In the genomic region with DNA sequence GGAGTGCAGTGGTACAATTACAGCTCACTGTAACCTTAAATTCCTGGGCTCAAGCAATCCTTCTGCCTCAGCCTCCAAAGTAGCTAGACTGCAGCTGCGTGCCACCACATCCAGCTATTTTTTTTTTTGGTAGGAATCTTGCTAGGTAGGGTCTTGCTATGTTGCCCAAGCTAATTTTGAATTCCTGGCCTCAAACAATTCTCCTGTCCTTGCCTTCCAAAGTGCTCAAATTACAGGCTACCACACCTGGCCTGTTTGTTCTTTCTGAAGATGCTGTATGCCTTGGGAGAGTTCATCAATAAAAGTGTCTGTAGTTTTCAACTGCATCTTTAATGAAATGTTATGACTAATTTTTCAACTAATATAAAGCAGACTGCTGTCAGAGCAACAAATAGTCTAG, we compare ENCODE assay signal across 8 cellular contexts. TPM values are rescaled to one million over a fixed set of nuclear protein-coding genes. Genes with fewer than 3 reads are reported as not detected.
A peak's percentile ranks its signal among the peaks of the same experiment; 100 is the strongest.
DNase-seq lines count a peak whose midpoint lies in the region; ATAC-seq and TF ChIP-seq lines count a peak whose summit lies in the region.

No MANE protein-coding gene starts in this region.

- DNase-seq in DND-41 (no peak), osteocyte (ENCODE audit: extremely low spot score, unreplicated experiment) (no peak), NCI-H1930 (lab: John Stamatoyannopoulos, UW) (no peak), HK-2 (ENCODE audit: unreplicated experiment) (no peak)
- no peak for DNase-seq in central memory CD8-positive, alpha-beta T cell (ENCODE audit: low spot score in 2 of 2)

- peak overlapping the region; percentile 59; the same call in 1 of the 2 replicates for H2AFZ ChIP-seq in DND-41 (ENCODE audit: low read depth, low read length)

- H3K9ac ChIP-seq in DND-41 (ENCODE audit: low read depth, low read length) = peak overlapping the region; percentile 61

- peaks cover 53% of the 10 kb centered on the region for H3K4me1 Mint-ChIP-seq in central memory CD8-positive, alpha-beta T cell
- peaks cover 56% of the 10 kb centered on the region for H3K4me1 Mint-ChIP-seq in osteocyte (ENCODE audit: unreplicated experiment)

- H3K9me3 ChIP-seq in DND-41 (ENCODE audit: insufficient read depth, low read length, severe bottlenecking) (no peaks in the 10 kb centered on the region), KOPT-K1 (ENCODE audit: insufficient read depth, low read length, poor library complexity, severe bottlenecking) (peaks cover 11% of the 10 kb centered on the region)

- peaks cover 20% of the 10 kb centered on the region for H3K36me3 Mint-ChIP-seq in central memory CD8-positive, alpha-beta T cell (ENCODE audit: insufficient read depth)
- H3K36me3 Mint-ChIP-seq in osteocyte (ENCODE audit: unreplicated experiment) = peaks cover 22% of the 10 kb centered on the region

- TF ChIP-seq CTCF in DND-41 (IDR thresholded peaks at IDR 0.05; ENCODE audit: borderline replicate concordance, extremely low read depth, low read length, poor library complexity, severe bottlenecking) (no peak), osteocyte (IDR thresholded peaks at IDR 0.05) (no peak)

- H3K36me3 ChIP-seq in DND-41 (ENCODE audit: insufficient read depth, low read length) (peaks cover 12% of the 10 kb centered on the region), KOPT-K1 (ENCODE audit: insufficient read depth, low read length) (peaks cover 4% of the 10 kb centered on the region; the same call in 1 of the 2 replicates)

- H3K4me3 Mint-ChIP-seq in central memory CD8-positive, alpha-beta T cell = peak overlapping the region; percentile 84
- peak overlapping the region; percentile 78 for H3K4me3 Mint-ChIP-seq in osteocyte (ENCODE audit: unreplicated experiment)

- H4K20me1 ChIP-seq in DND-41 (ENCODE audit: insufficient read depth, low read length) = no peaks in the 10 kb centered on the region

- peak; percentile 32; the same call in 2 of the 3 replicates for ATAC-seq in DND-41 (ENCODE audit: insufficient read depth, low read depth)
- ATAC-seq in central memory CD8-positive, alpha-beta T cell (replicated peaks; ENCODE audit: extremely low read depth, poor library complexity, severe bottlenecking) = no peak
- no peak for ATAC-seq in HG02981 (IDR thresholded peaks at IDR 0.05; ENCODE audit: unreplicated experiment)
- ATAC-seq in HG03521 (IDR thresholded peaks at IDR 0.05; ENCODE audit: unreplicated experiment) = no peak

- H3K27me3 Mint-ChIP-seq in central memory CD8-positive, alpha-beta T cell = no peaks in the 10 kb centered on the region
- H3K27me3 Mint-ChIP-seq in osteocyte (ENCODE audit: unreplicated experiment) = no peaks in the 10 kb centered on the region

- peak overlapping the region; percentile 60 to 66 for H3K4me3 ChIP-seq in DND-41 (ENCODE audit: low read depth in 1 of 2, low read length in 2 of 2)

- H3K27ac Mint-ChIP-seq in central memory CD8-positive, alpha-beta T cell (ENCODE audit: low read depth) = peak overlapping the region; percentile 95
- H3K27ac Mint-ChIP-seq in osteocyte (ENCODE audit: unreplicated experiment) = peak overlapping the region; percentile 89

- no peaks in the 10 kb centered on the region for H3K27me3 ChIP-seq in DND-41 (ENCODE audit: insufficient read depth, low read length, poor library complexity)

- peaks cover 33% of the 10 kb centered on the region for H3K79me2 ChIP-seq in DND-41 (ENCODE audit: insufficient read depth, low read length)

- H3K4me2 ChIP-seq in DND-41 (ENCODE audit: insufficient read depth, low read length) = peak overlapping the region; percentile 69

- H3K4me1 ChIP-seq in DND-41 (ENCODE audit: insufficient read depth, low read length) = peaks cover 37% of the 10 kb centered on the region

- H3K9me3 Mint-ChIP-seq in central memory CD8-positive, alpha-beta T cell = peaks cover 11% of the 10 kb centered on the region
- H3K9me3 Mint-ChIP-seq in osteocyte (ENCODE audit: unreplicated experiment) = peaks cover 4% of the 10 kb centered on the region

- peak overlapping the region; percentile 92 for H3K27ac ChIP-seq in DND-41 (ENCODE audit: low read length)
- peak overlapping the region; percentile 81 for H3K27ac ChIP-seq in KOPT-K1 (ENCODE audit: low read depth, low read length, poor library complexity, severe bottlenecking)

RNA-seq across cellular contexts. Expression of a gene that starts 0.5 kb away (rescaled TPM):
- 15.0 and 15.6 TPM in 2 replicates for total RNA-seq in osteocyte

RNA-seq across cellular contexts. Expression of a gene that starts 30.9 kb away (rescaled TPM):
- 16.8 and 17.6 TPM in 2 replicates for total RNA-seq in osteocyte
